9 cellular contexts compared by ENCODE assay signal in the genomic region with DNA sequence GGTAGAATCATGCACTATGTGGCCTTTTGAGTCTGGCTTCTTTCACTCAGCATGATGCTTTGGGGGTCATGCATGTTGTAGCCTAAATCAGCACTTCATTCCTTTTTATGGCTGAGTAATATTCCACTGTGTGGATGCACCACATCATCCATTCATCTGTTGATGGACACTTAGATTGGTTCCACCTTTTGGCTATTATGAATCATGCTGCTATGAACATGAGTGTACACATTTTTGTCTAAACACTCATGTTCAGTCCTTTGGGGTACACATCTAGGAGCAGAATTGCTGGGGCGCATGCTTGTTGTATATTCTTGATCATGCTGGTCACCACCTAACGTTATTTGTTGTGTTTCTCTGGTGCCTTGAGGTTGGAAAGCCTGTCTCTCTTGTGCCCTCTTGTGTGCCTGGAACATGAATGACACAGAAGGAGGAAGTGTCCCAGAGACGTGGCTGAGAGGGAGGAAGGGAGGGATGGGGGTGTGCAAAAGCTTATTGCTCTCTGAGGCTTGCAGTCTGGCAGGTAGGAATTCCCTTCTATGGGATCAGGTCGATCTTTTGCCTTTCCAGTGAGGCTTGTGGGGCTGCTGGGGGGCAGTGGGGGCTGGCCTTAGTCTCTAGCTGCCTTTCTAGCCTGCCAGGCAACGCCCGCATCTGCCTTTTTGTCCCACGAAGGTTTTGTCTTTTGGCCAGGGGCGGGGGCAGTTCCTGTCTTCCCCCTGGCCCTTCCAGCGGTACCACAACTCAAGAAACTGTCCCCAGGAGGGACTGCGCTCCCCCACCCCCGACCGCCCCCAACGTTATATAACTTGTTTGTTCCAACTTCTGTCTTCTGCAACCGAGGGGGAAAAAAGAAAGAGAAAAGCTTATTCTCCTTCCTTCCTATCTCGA. TPM values are rescaled to one million over a fixed set of nuclear protein-coding genes. Genes with fewer than 3 reads are reported as not detected.
DNase-seq lines count a peak whose midpoint lies in the region; ATAC-seq and TF ChIP-seq lines count a peak whose summit lies in the region.
"Had no signal": no experiment of that assay in that cellular context is flagged by ENCODE, and none has a peak within 500 bp of the region (broad histone marks: within the 10 kb centered on the region; RNA-seq: fewer than 3 reads in every experiment).

No MANE protein-coding gene starts in this region.

- no peak overlapping the region for H3K27ac Mint-ChIP-seq in MCF 10A (ENCODE audit: low read depth, unreplicated experiment)

- TF ChIP-seq CTCF in MCF 10A (IDR thresholded peaks at IDR 0.05; ENCODE audit: unreplicated experiment) (no peak), upper lobe of right lung (IDR thresholded peaks at IDR 0.05) (peak; percentile 17)

- ATAC-seq in left cardiac atrium (peak; percentile 15 to 39), upper lobe of right lung (peak; percentile 80), HG03520 (IDR thresholded peaks at IDR 0.05; ENCODE audit: unreplicated experiment) (no peak)
- ATAC-seq: naive thymus-derived CD8-positive, alpha-beta T cell had no signal

- H3K27ac ChIP-seq in upper lobe of right lung = no peak overlapping the region
- H3K27ac ChIP-seq: testis had no signal

- no peaks in the 10 kb centered on the region for H3K27me3 ChIP-seq in upper lobe of right lung
- H3K27me3 ChIP-seq: testis had no signal

- H3K9me3 ChIP-seq in upper lobe of right lung = no peaks in the 10 kb centered on the region
- H3K9me3 ChIP-seq: testis had no signal

- POLR2A ChIA-PET in MCF 10A (lab: Yijun Ruan, JAX) = no interaction called here

- H3K36me3 Mint-ChIP-seq in MCF 10A (ENCODE audit: insufficient read depth, unreplicated experiment) = peaks cover 5% of the 10 kb centered on the region

- no peaks in the 10 kb centered on the region for H3K36me3 ChIP-seq in upper lobe of right lung

- H3K4me1 ChIP-seq in upper lobe of right lung = peaks cover 15% of the 10 kb centered on the region

- in situ Hi-C loops in T47D (cut with HindIII; ENCODE audit: low pct_unique_long_range_greater_than_20kb, low sequenced_read_pairs) = no loop called here

- DNase-seq in T47D (ENCODE audit: low read depth in 1 of 2, low spot score in 1 of 2) (peak; percentile 58 to 64), MCF 10A (ENCODE audit: unreplicated experiment) (no peak), left cardiac atrium (peak; percentile 24), upper lobe of right lung (no peak)
- DNase-seq in stimulated activated CD4-positive, alpha-beta T cell treated with anti-CD3 and anti-CD28 coated beads, Interleukin-12 subunit alpha, Interleukin-12 subunit beta, amount 100 ng/mL, for 4 hours = no peak
- DNase-seq: naive thymus-derived CD8-positive, alpha-beta T cell; testis had no signal

- CTCF ChIA-PET in MCF 10A (lab: Yijun Ruan, JAX) = interaction anchor here (0.7 to 1.1 kb wide), 2 partner anchors 172 to 216 kb away, joined by 4 read pairs; no protein-coding TSS in a partner anchor

- no peaks in the 10 kb centered on the region for H3K27me3 Mint-ChIP-seq in MCF 10A (ENCODE audit: insufficient read depth, unreplicated experiment)
- H3K27me3 Mint-ChIP-seq: naive thymus-derived CD8-positive, alpha-beta T cell had no signal

- BruUV-seq in MCF 10A (replicated peaks; lab: Mats Ljungman, UMichigan) = no TSS peak

- H3K4me1 Mint-ChIP-seq in MCF 10A (ENCODE audit: insufficient read depth, unreplicated experiment) = no peaks in the 10 kb centered on the region

- intact Hi-C loops in MCF 10A (cut with micrococcal nuclease) (no loop called here), left cardiac atrium (cut with DNase I) (no loop called here), upper lobe of right lung (cut with DNase I) (no loop called here)

- no peak overlapping the region for H3K4me3 ChIP-seq in upper lobe of right lung
- H3K4me3 ChIP-seq: testis had no signal

- no peak overlapping the region for H3K4me3 Mint-ChIP-seq in MCF 10A (ENCODE audit: unreplicated experiment)
- H3K4me3 Mint-ChIP-seq: naive thymus-derived CD8-positive, alpha-beta T cell had no signal

- no peaks in the 10 kb centered on the region for H3K9me3 Mint-ChIP-seq in MCF 10A (ENCODE audit: unreplicated experiment)
- H3K9me3 Mint-ChIP-seq: naive thymus-derived CD8-positive, alpha-beta T cell had no signal

RNA-seq across cellular contexts. Expression of a gene that starts 7.6 kb away (rescaled TPM):
- total RNA-seq in MCF 10A (2022) = 6.6 and 8.9 TPM in 2 replicates
- 10 to 100 TPM in 1 of 2 donors, 1 to 10 TPM in 1; 7.8 to 10.2 TPM for total RNA-seq in left cardiac atrium
- total RNA-seq in upper lobe of right lung = 11.8 TPM

RNA-seq across cellular contexts. Expression of a gene that starts 31.7 kb away (rescaled TPM):
- 0.33 and 0.64 TPM in 2 replicates for total RNA-seq in MCF 10A (2022)
- total RNA-seq in left cardiac atrium = 1 to 10 TPM; 1.9 to 3.3 TPM
- 2.2 TPM for total RNA-seq in upper lobe of right lung
- total RNA-seq: dermis microvascular lymphatic vessel endothelial cell; naive thymus-derived CD8-positive, alpha-beta T cell had no signal

RNA-seq across cellular contexts. Expression of a gene that starts 37.8 kb away (rescaled TPM):
- 4.3 and 4.8 TPM in 2 replicates for total RNA-seq in MCF 10A (2022)
- total RNA-seq in left cardiac atrium = 10 to 100 TPM; 26.8 to 66.7 TPM
- 23.4 TPM for total RNA-seq in upper lobe of right lung
- total RNA-seq: naive thymus-derived CD8-positive, alpha-beta T cell had no signal

RNA-seq across cellular contexts. Expression of a gene that starts 39.1 kb away (rescaled TPM):
- total RNA-seq in MCF 10A (2022) = 8.6 and 11.1 TPM in 2 replicates
- total RNA-seq in left cardiac atrium = 10 to 100 TPM; 10.5 to 11.1 TPM
- 13.8 TPM for total RNA-seq in upper lobe of right lung

RNA-seq across cellular contexts. Expression of a gene that starts 55.8 kb away (rescaled TPM):
- total RNA-seq in MCF 10A (2022) = 29.6 and 49.3 TPM in 2 replicates
- 10 to 100 TPM; 65.3 to 76.0 TPM for total RNA-seq in left cardiac atrium
- 57.1 TPM for total RNA-seq in upper lobe of right lung

Comparison
In these comparisons a context has a peak if more than half of its experiments do, and no peak if none do; other contexts are left out.
1. DNase-seq: peak in T47D (2 of 2) and left cardiac atrium (single experiment); none in MCF 10A (single experiment), upper lobe of right lung (single experiment) and stimulated activated CD4-positive, alpha-beta T cell treated with anti-CD3 and anti-CD28 coated beads, Interleukin-12 subunit alpha, Interleukin-12 subunit beta, amount 100 ng/mL, for 4 hours (single experiment).